ENCODE assay signal across 15 cellular contexts in genomic region chr21:17460094-17460493, GRCh38. TPM values are rescaled to one million over a fixed set of nuclear protein-coding genes. Genes with fewer than 3 reads are reported as not detected.
"Had no signal": no experiment of that assay in that cellular context is flagged by ENCODE, and none has a peak within 500 bp of the region (broad histone marks: within the 10 kb centered on the region; RNA-seq: fewer than 3 reads in every experiment).

No MANE protein-coding gene starts in this region.

- DNase-seq: activated effector memory CD4-positive, alpha-beta T cell treated with Interleukin-2 at 50 U/mL for 16 hours; activated naive CD4-positive, alpha-beta T cell treated with anti-CD3 and anti-CD28 coated beads, Interleukin-2, amount 50 U/mL, for 16 hours; adrenal gland; body of pancreas; cortex of kidney; effector CD8-positive, alpha-beta T cell; foreskin melanocyte; immature natural killer cell; pancreas; stimulated activated CD4-positive, alpha-beta T cell treated with anti-CD3 and anti-CD28 coated beads, Interleukin-12 subunit alpha, Interleukin-12 subunit beta, amount 100 ng/mL, for 4 hours; stimulated activated CD4-positive, alpha-beta T cell treated with anti-CD3 and anti-CD28 coated beads, Interleukin-2, amount 100 ng/mL, for 24 hours; T-helper 1 cell; T1000 had no signal

- H3K36me3 ChIP-seq: adrenal gland, pancreas had no signal

- H3K9me3 ChIP-seq: adrenal gland, body of pancreas, pancreas had no signal

- ATAC-seq: activated CD4-positive, CD25-positive, alpha-beta regulatory T cell treated with anti-CD3 and anti-CD28 coated beads, Interleukin-2, amount 50 U/mL, for 24 hours; body of pancreas; pancreas had no signal

- H3K4me3 ChIP-seq: adrenal gland, body of pancreas, lung, pancreas had no signal

- H3K27me3 ChIP-seq: adrenal gland, body of pancreas, pancreas had no signal

RNA-seq across cellular contexts. Expression of gene CXADR, which starts 52.7 kb away (rescaled TPM):
- polyA plus RNA-seq: immature natural killer cell had no signal
